ENCODE assay signal across 14 cellular contexts in the genomic region with DNA sequence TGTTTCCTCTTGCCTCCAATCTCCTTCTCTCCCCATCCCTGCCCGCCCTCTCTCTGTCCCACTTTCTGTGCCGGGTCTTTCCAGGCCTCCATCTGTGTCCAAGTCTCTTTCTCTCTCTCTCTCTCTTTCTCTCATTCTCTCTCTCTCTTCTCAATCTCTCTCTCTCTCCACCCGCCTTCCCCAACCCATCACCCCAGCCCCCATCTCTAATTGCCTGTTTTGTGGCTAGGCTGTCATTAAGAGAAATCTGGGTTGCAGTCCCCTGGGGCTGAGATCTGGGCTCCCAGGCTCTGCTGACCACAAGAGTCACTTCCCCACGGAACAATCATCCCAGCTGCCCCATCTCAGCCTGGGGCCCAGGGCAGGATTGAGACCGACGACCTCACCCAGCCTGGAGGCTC. TPM values are rescaled to one million over a fixed set of nuclear protein-coding genes. Genes with fewer than 3 reads are reported as not detected.
DNase-seq lines count a peak whose midpoint lies in the region; ATAC-seq and TF ChIP-seq lines count a peak whose summit lies in the region.
"Had no signal": no experiment of that assay in that cellular context is flagged by ENCODE, and none has a peak within 500 bp of the region (broad histone marks: within the 10 kb centered on the region; RNA-seq: fewer than 3 reads in every experiment).

No MANE protein-coding gene starts in this region.

- H3K36me3 ChIP-seq in HEK293 (ENCODE audit: control insufficient read depth in 2 of 2, insufficient read depth in 1 of 2, low read length in 2 of 2) (no peaks in the 10 kb centered on the region), colonic mucosa (no peaks in the 10 kb centered on the region), mesodermal cell (ENCODE audit: control insufficient read depth, insufficient read depth, low read length) (no peaks in the 10 kb centered on the region), thoracic aorta (no peaks in the 10 kb centered on the region), PC-9 (ENCODE audit: low read depth) (no peaks in the 10 kb centered on the region)

- no peaks in the 10 kb centered on the region; the same call in 1 of the 2 replicates for H4K20me1 ChIP-seq in PC-9 (ENCODE audit: insufficient read depth)

- H3K4me1 ChIP-seq in HEK293 (ENCODE audit: control insufficient read depth, insufficient read depth, low read length) (peaks cover 7% of the 10 kb centered on the region; the same call in 1 of the 2 replicates), colonic mucosa (peaks cover 3% of the 10 kb centered on the region), mesodermal cell (ENCODE audit: control insufficient read depth, insufficient read depth, low read length, poor library complexity, severe bottlenecking) (peaks cover 28% of the 10 kb centered on the region), thoracic aorta (ENCODE audit: control insufficient read depth in 1 of 2, low read depth in 2 of 2) (peaks cover 29 to 50% of the 10 kb centered on the region in 2 donors), PC-9 (replicated peaks; ENCODE audit: insufficient read depth) (no peaks in the 10 kb centered on the region)

- WGBS in mesodermal cell (ENCODE audit: insufficient coverage in 2 of 2), 2 experiments = 38 to 54% methylated on average over 5 of the region's 6 CpGs

- H3K9me3 ChIP-seq in HEK293 (ENCODE audit: control insufficient read depth, insufficient read depth, low read depth, low read length) (no peaks in the 10 kb centered on the region), colonic mucosa (no peaks in the 10 kb centered on the region), mesodermal cell (ENCODE audit: control insufficient read depth, low read length) (no peaks in the 10 kb centered on the region), thoracic aorta (no peaks in the 10 kb centered on the region), PC-9 (ENCODE audit: insufficient read depth, low read depth) (no peaks in the 10 kb centered on the region)

- DNase-seq in colonic mucosa = no peak
- DNase-seq in thoracic aorta (ENCODE audit: low spot score) = no peak
- DNase-seq in ureter (ENCODE audit: low spot score) = no peak
- DNase-seq in PC-9 = no peak
- DNase-seq in COLO668 (lab: John Stamatoyannopoulos, UW; ENCODE audit: unreplicated experiment) = no peak
- DNase-seq: activated gamma-delta T cell treated with Interleukin-2 at 50 U/mL for 16 hours; NCI-H1436; PC-3; stimulated activated CD4-positive, alpha-beta T cell treated with anti-CD3 and anti-CD28 coated beads, Interleukin-12 subunit alpha, Interleukin-12 subunit beta, amount 100 ng/mL, for 4 hours had no signal

- CTCF ChIA-PET in HEK293 (lab: Yijun Ruan, JAX) = interaction anchor here (0.5 to 1.3 kb wide), 3 partner anchors 8 to 98 kb away, joined by 3 to 10 read pairs (median 3); no protein-coding TSS in a partner anchor
- CTCF ChIA-PET in PC-9 (lab: Charles Lee) = interaction anchor here (0.5 kb wide), 1 partner anchor 13 kb away, joined by 6 read pairs; no protein-coding TSS in a partner anchor

- no peak overlapping the region for H3K27ac ChIP-seq in HEK293 (ENCODE audit: extremely low read depth, low read depth, low read length)
- peak overlapping the region; percentile 47 for H3K27ac ChIP-seq in colonic mucosa
- peak overlapping the region; percentile 84 for H3K27ac ChIP-seq in mesodermal cell (ENCODE audit: low read depth, low read length, severe bottlenecking)
- H3K27ac ChIP-seq in thoracic aorta = peak overlapping the region; percentile 9 to 21
- no peak overlapping the region for H3K27ac ChIP-seq in PC-9

- no TSS peak for BruUV-seq in PC-9 (replicated peaks; lab: Mats Ljungman, UMichigan)

- H3K9ac ChIP-seq in colonic mucosa (ENCODE audit: low read depth in 2 of 2, low read length in 2 of 2) = no peak overlapping the region

- ATAC-seq in thoracic aorta (ENCODE audit: insufficient number of reproducible peaks, low FRiP score, low read depth) (no peak), HG02588 (IDR thresholded peaks at IDR 0.05; ENCODE audit: unreplicated experiment) (no peak)
- ATAC-seq: activated CD4-positive, CD25-positive, alpha-beta regulatory T cell treated with anti-CD3 and anti-CD28 coated beads, Interleukin-2, amount 50 U/mL, for 24 hours; PC-3 had no signal

- H3K4me3 ChIP-seq in HEK293 (ENCODE audit: low read depth, low read length) = no peak overlapping the region
- H3K4me3 ChIP-seq in colonic mucosa = no peak overlapping the region
- H3K4me3 ChIP-seq in mesodermal cell (ENCODE audit: extremely low read depth, insufficient read depth, low read length, poor library complexity, severe bottlenecking) = no peak overlapping the region
- no peak overlapping the region for H3K4me3 ChIP-seq in thoracic aorta
- H3K4me3 ChIP-seq in PC-9 = no peak overlapping the region

- H3K27me3 ChIP-seq in colonic mucosa = peaks cover 11% of the 10 kb centered on the region
- peaks cover 4% of the 10 kb centered on the region for H3K27me3 ChIP-seq in thoracic aorta (replicated peaks; ENCODE audit: insufficient read depth)
- peaks cover 97% of the 10 kb centered on the region for H3K27me3 ChIP-seq in PC-9 (ENCODE audit: insufficient read depth, low read depth)

- TF ChIP-seq CTCF in HEK293 (tag by site-specific recombination; IDR thresholded peaks at IDR 0.05) (no peak), colonic mucosa (IDR thresholded peaks at IDR 0.05) (no peak), thoracic aorta (IDR thresholded peaks at IDR 0.05) (no peak), PC-9 (conservative IDR thresholded peaks at IDR 0.05) (no peak)

- H2AFZ ChIP-seq in PC-9 = no peak overlapping the region

- intact Hi-C loops in colonic mucosa (cut with DNase I) (no loop called here), PC-9 (cut with micrococcal nuclease; ENCODE audit: unreplicated experiment) (no loop called here)

- H3K9me2 ChIP-seq in PC-9 (ENCODE audit: insufficient read depth) = no peaks in the 10 kb centered on the region

- H3K79me2 ChIP-seq in PC-9 (ENCODE audit: low read depth) = no peaks in the 10 kb centered on the region

- no peaks in the 10 kb centered on the region for H3F3A ChIP-seq in PC-9 (ENCODE audit: insufficient read depth, low read depth)

- no peak overlapping the region for H3K4me2 ChIP-seq in PC-9

- POLR2A ChIA-PET in HEK293 (lab: Yijun Ruan, JAX) (no interaction called here), PC-9 (lab: Charles Lee; ENCODE audit: unreplicated experiment) (no interaction called here)

TF ChIP-seq in HEK293, 187 proteins besides CTCF, POLR2A, EP300 and RAD21 (continues in another document):
- TF ChIP-seq, protein P1, sequence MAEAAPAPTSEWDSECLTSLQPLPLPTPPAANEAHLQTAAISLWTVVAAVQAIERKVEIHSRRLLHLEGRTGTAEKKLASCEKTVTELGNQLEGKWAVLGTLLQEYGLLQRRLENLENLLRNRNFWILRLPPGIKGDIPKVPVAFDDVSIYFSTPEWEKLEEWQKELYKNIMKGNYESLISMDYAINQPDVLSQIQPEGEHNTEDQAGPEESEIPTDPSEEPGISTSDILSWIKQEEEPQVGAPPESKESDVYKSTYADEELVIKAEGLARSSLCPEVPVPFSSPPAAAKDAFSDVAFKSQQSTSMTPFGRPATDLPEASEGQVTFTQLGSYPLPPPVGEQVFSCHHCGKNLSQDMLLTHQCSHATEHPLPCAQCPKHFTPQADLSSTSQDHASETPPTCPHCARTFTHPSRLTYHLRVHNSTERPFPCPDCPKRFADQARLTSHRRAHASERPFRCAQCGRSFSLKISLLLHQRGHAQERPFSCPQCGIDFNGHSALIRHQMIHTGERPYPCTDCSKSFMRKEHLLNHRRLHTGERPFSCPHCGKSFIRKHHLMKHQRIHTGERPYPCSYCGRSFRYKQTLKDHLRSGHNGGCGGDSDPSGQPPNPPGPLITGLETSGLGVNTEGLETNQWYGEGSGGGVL (tag by site-specific recombination; IDR thresholded peaks at IDR 0.05) = 0 out of 2 replicates have a peak, but pooled peaks have one; percentile 27
- TF ChIP-seq ZNF366 (tag by site-specific recombination; conservative IDR thresholded peaks at IDR 0.05) = peak; percentile 57
- TF ChIP-seq ZFP69B (tag by site-specific recombination; IDR thresholded peaks at IDR 0.05) = 0 out of 2 replicates have a peak, but pooled peaks have one; percentile 45
- no peak for TF ChIP-seq FEZF1 (tag by site-specific recombination; IDR thresholded peaks at IDR 0.05)
- no peak for TF ChIP-seq ZNF571 (tag by site-specific recombination; IDR thresholded peaks at IDR 0.05)
- TF ChIP-seq, protein P2, sequence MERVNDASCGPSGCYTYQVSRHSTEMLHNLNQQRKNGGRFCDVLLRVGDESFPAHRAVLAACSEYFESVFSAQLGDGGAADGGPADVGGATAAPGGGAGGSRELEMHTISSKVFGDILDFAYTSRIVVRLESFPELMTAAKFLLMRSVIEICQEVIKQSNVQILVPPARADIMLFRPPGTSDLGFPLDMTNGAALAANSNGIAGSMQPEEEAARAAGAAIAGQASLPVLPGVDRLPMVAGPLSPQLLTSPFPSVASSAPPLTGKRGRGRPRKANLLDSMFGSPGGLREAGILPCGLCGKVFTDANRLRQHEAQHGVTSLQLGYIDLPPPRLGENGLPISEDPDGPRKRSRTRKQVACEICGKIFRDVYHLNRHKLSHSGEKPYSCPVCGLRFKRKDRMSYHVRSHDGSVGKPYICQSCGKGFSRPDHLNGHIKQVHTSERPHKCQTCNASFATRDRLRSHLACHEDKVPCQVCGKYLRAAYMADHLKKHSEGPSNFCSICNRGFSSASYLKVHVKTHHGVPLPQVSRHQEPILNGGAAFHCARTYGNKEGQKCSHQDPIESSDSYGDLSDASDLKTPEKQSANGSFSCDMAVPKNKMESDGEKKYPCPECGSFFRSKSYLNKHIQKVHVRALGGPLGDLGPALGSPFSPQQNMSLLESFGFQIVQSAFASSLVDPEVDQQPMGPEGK (tag by site-specific recombination; IDR thresholded peaks at IDR 0.05) = 0 out of 2 replicates have a peak, but pooled peaks have one; percentile 3
- 0 out of 2 replicates have a peak, but pooled peaks have one; percentile 14 for TF ChIP-seq ZBTB17 (tag by site-specific recombination; IDR thresholded peaks at IDR 0.05)

RNA-seq across cellular contexts. Expression of a gene that starts 2.5 kb away (rescaled TPM):
- total RNA-seq in colonic mucosa (1 to 10 TPM; 2.4 to 5.5 TPM), thoracic aorta (10 to 100 TPM; 11.1 to 14.3 TPM), ureter (12.4 TPM), PC-9 (2021) (not detected in 2 replicates)
- 0.92 TPM for polyA plus RNA-seq in mesodermal cell (2013, experiment 1 of 2)
- 0.71 TPM for polyA plus RNA-seq in mesodermal cell (2013, experiment 2 of 2)
- total RNA-seq: endothelial cell of umbilical vein had no signal
- polyA plus RNA-seq: endothelial cell of umbilical vein had no signal

RNA-seq across cellular contexts. Expression of a gene that starts 5.5 kb away (rescaled TPM):
- total RNA-seq in colonic mucosa (under 1 TPM in 1 of 2 donors, not detected in 1; 0.24 TPM), thoracic aorta (not detected), ureter (not detected), PC-9 (2021) (not detected in 2 replicates)
- not detected for polyA plus RNA-seq in mesodermal cell (2013, experiment 1 of 2)
- polyA plus RNA-seq in mesodermal cell (2013, experiment 2 of 2) = not detected
- total RNA-seq: endothelial cell of umbilical vein, PC-3 had no signal
- polyA plus RNA-seq: endothelial cell of umbilical vein had no signal

Comparison
In these comparisons a context has a peak if more than half of its experiments do, and no peak if none do; other contexts are left out.
1. H3K27ac ChIP-seq: peak in colonic mucosa (single experiment), mesodermal cell (single experiment) and thoracic aorta (2 of 2); none in HEK293 (single experiment) and PC-9 (single experiment).